In genomic region chr11:86519064-86519911, GRCh38 we compare ENCODE assay signal across 2 cellular contexts.
TF ChIP-seq lines count a peak whose summit lies in the region.

No MANE protein-coding gene starts in this region.

TF ChIP-seq in liver, 16 proteins besides CTCF, POLR2A, EP300 and RAD21:
- no peak for TF ChIP-seq EGR1 (IDR thresholded peaks at IDR 0.05; ENCODE audit: low read depth in 2 of 2)
- TF ChIP-seq RXRA (IDR thresholded peaks at IDR 0.05) = peak in 1 of 2 donors; percentile 8
- TF ChIP-seq JUND (IDR thresholded peaks at IDR 0.05) = no peak
- peak; percentile 4 for TF ChIP-seq SP1 (IDR thresholded peaks at IDR 0.05)
- TF ChIP-seq MAX (IDR thresholded peaks at IDR 0.05) = no peak
- peak; percentile 53 for TF ChIP-seq NR2F2 (IDR thresholded peaks at IDR 0.05)

TF ChIP-seq in HepG2, 621 proteins besides CTCF, POLR2A, EP300 and RAD21:
- TF ChIP-seq ZNF446 (CRISPR knock-in tag; IDR thresholded peaks at IDR 0.05) (no peak), SATB2 (CRISPR knock-in tag; IDR thresholded peaks at IDR 0.05) (no peak), KAT7 (CRISPR knock-in tag; IDR thresholded peaks at IDR 0.05; ENCODE audit: borderline replicate concordance) (no peak), CBX2 (IDR thresholded peaks at IDR 0.05; ENCODE audit: low read depth, low read length) (no peak), CBX2 (CRISPR knock-in tag; IDR thresholded peaks at IDR 0.05; ENCODE audit: low read depth) (no peak), ETV5 (CRISPR knock-in tag; IDR thresholded peaks at IDR 0.05; ENCODE audit: borderline replicate concordance) (no peak), MIXL1 (CRISPR knock-in tag; IDR thresholded peaks at IDR 0.05) (no peak), ATF1 (CRISPR knock-in tag; IDR thresholded peaks at IDR 0.05) (no peak), AGO1 (IDR thresholded peaks at IDR 0.05; ENCODE audit: low read depth, low read length, poor library complexity, severe bottlenecking) (no peak), SP5 (CRISPR knock-in tag; IDR thresholded peaks at IDR 0.05; ENCODE audit: borderline replicate concordance, low read depth) (no peak)
- TF ChIP-seq, protein P1, sequence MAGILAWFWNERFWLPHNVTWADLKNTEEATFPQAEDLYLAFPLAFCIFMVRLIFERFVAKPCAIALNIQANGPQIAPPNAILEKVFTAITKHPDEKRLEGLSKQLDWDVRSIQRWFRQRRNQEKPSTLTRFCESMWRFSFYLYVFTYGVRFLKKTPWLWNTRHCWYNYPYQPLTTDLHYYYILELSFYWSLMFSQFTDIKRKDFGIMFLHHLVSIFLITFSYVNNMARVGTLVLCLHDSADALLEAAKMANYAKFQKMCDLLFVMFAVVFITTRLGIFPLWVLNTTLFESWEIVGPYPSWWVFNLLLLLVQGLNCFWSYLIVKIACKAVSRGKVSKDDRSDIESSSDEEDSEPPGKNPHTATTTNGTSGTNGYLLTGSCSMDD (CRISPR knock-in tag; IDR thresholded peaks at IDR 0.05) = no peak
